ENCODE assay signal across 7 cellular contexts in genomic region chr13:20161275-20161950, GRCh38. TPM values are rescaled to one million over a fixed set of nuclear protein-coding genes. Genes with fewer than 3 reads are reported as not detected.
A peak's percentile ranks its signal among the peaks of the same experiment; 100 is the strongest.
DNase-seq lines count a peak whose midpoint lies in the region; ATAC-seq and TF ChIP-seq lines count a peak whose summit lies in the region.

No MANE protein-coding gene starts in this region.

- peaks cover 68% of the 10 kb centered on the region for H3K27me3 Mint-ChIP-seq in WTC11 (ENCODE audit: low read depth)

- CTCF ChIA-PET in WTC11 (lab: Charles Lee): interaction anchor here (1.0 to 3.9 kb wide), 4 partner anchors 33 to 177 kb away, joined by 3 to 32 read pairs (median 4); no protein-coding TSS in a partner anchor

- H3K27ac Mint-ChIP-seq in WTC11: no peak overlapping the region

- ATAC-seq in GM19035 (IDR thresholded peaks at IDR 0.05; ENCODE audit: unreplicated experiment) (peak; percentile 46), HG03045 (IDR thresholded peaks at IDR 0.05; ENCODE audit: unreplicated experiment) (peak; percentile 48), WTC11 (no peak; the same call in 1 of the 2 replicates), omental fat pad (ENCODE audit: low FRiP score) (peak; percentile 30)

- H3K36me3 ChIP-seq in effector memory CD4-positive, alpha-beta T cell (ENCODE audit: control insufficient read depth, insufficient read depth, low read length): no peaks in the 10 kb centered on the region

- H3K9me3 Mint-ChIP-seq in WTC11: no peaks in the 10 kb centered on the region

- peak overlapping the region; percentile 56 for H3K4me3 ChIP-seq in effector memory CD4-positive, alpha-beta T cell (ENCODE audit: insufficient read depth, low read depth, low read length, poor library complexity, severe bottlenecking)

- DNase-seq in WTC11 (ENCODE audit: low spot score) (no peak), omental fat pad (ENCODE audit: low spot score) (no peak), hepatic stellate cell (ENCODE audit: low spot score) (no peak), NCI-H1092 (lab: John Stamatoyannopoulos, UW) (no peak)
- DNase-seq in effector memory CD4-positive, alpha-beta T cell: peak in 2 of 3 donors; percentile 11 to 22

- POLR2A ChIA-PET in WTC11 (lab: Charles Lee): interaction anchor here (0.9 kb wide), 1 partner anchor 64 kb away, joined by 3 read pairs; no protein-coding TSS in a partner anchor

- H3K4me3 Mint-ChIP-seq in WTC11: peak overlapping the region; percentile 76

- no peak for TF ChIP-seq CTCF in WTC11 (IDR thresholded peaks at IDR 0.05)
- no peak for TF ChIP-seq CTCF in omental fat pad (IDR thresholded peaks at IDR 0.05)

- H3K4me1 Mint-ChIP-seq in WTC11: peaks cover 16% of the 10 kb centered on the region

- H3K4me1 ChIP-seq in effector memory CD4-positive, alpha-beta T cell (ENCODE audit: control insufficient read depth, insufficient read depth, low read length, poor library complexity, severe bottlenecking): peaks cover 6% of the 10 kb centered on the region

- no peak overlapping the region for H3K27ac ChIP-seq in effector memory CD4-positive, alpha-beta T cell (ENCODE audit: insufficient read depth, low read length, poor library complexity, severe bottlenecking)

- H3K27me3 ChIP-seq in effector memory CD4-positive, alpha-beta T cell (replicated peaks; ENCODE audit: control insufficient read depth, insufficient read depth, low read length, poor library complexity, severe bottlenecking): peaks cover 14% of the 10 kb centered on the region

- no peaks in the 10 kb centered on the region for H3K9me3 ChIP-seq in effector memory CD4-positive, alpha-beta T cell (ENCODE audit: control insufficient read depth, low read length)

- H3K36me3 Mint-ChIP-seq in WTC11: no peaks in the 10 kb centered on the region

TF ChIP-seq in WTC11, 78 proteins besides CTCF, POLR2A, EP300 and RAD21:
- TF ChIP-seq ZNF219 (CRISPR knock-in tag; IDR thresholded peaks at IDR 0.05; ENCODE audit: borderline replicate concordance): 0 out of 2 replicates have a peak, but pooled peaks have one; percentile 52
- TF ChIP-seq ZBTB21 (CRISPR knock-in tag; IDR thresholded peaks at IDR 0.05; ENCODE audit: borderline replicate concordance): no peak

RNA-seq across cellular contexts. Expression of gene GJA3, which starts 0.6 kb away (rescaled TPM):
- total RNA-seq in WTC11 (2021) (0.48 to 0.85 TPM (median 0.82 TPM) in 3 replicates), omental fat pad (1 to 10 TPM in 1 of 4 donors, under 1 TPM in 2, not detected in 1; 0.19 to 1.6 (median 0.60) TPM)

RNA-seq across cellular contexts. Expression of gene GJB2, which starts 31.3 kb away (rescaled TPM):
- 0.11 TPM in 2 of 3 replicates, not detected in the other for total RNA-seq in WTC11 (2021)
- 10 to 100 TPM in 1 of 4 donors, 1 to 10 TPM in 1, under 1 TPM in 1, not detected in 1; 0.63 to 13.5 (median 7.4) TPM for total RNA-seq in omental fat pad

Comparison
In these comparisons a context has a peak if more than half of its experiments do, and no peak if none do; other contexts are left out.
1. DNase-seq: peak in effector memory CD4-positive, alpha-beta T cell (2 of 3); none in WTC11 (single experiment), omental fat pad (single experiment), hepatic stellate cell (single experiment) and NCI-H1092 (single experiment).